8 cellular contexts compared by ENCODE assay signal in the genomic region with DNA sequence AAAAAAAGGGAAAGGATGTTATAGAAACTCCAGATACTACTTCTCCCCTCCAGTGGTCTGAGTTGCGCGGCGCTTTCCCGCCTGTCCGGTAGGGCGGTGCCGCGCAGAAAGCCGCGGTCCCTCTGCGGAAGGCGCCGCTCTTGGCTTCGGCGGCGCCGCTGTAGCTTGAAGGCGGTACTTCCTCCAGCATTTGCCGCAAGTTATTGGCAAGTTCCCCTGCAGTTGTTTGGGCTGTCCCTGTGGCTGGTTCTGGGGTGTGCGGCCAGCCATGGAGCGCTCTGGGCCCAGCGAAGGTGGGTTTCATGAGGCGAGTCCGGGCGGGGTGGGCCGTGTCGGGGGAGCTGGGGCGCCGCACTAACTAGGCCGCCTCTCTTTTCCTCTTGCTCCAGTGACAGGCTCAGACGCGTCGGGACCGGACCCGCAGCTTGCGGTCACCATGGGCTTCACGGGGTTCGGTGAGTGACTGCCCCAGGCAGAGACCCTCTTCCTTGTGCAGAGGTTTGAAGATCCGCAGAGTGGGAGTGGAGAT. TPM values are rescaled to one million over a fixed set of nuclear protein-coding genes. Genes with fewer than 3 reads are reported as not detected.
A peak's percentile ranks its signal among the peaks of the same experiment; 100 is the strongest.
DNase-seq lines count a peak whose midpoint lies in the region; ATAC-seq and TF ChIP-seq lines count a peak whose summit lies in the region.
"Not testable (repeated sequence)": the region's sequence is repeated elsewhere in the genome, so short reads cannot be mapped to it uniquely, and the experiment has no call there.

A gene (plus strand): TSS at position 219 of the 529 bp plus-strand sequence. CDS start 50 bp downstream, at position 269.

- intact Hi-C loops in activated B cell treated with CpG ODN at 0.5 μM for 24 hours (cut with micrococcal nuclease) = loop anchor here (1.0 to 10.0 kb wide), 2 partner anchors 8 to 1696 kb away; a partner anchor contains a TSS

- peaks cover 26% of the 10 kb centered on the region for H3K36me3 Mint-ChIP-seq in activated B cell treated with CpG ODN at 0.5 μM for 24 hours (ENCODE audit: low read depth)

- H3K27me3 Mint-ChIP-seq in activated B cell treated with CpG ODN at 0.5 μM for 24 hours = not testable (repeated sequence)

- H3K9me3 Mint-ChIP-seq in activated B cell treated with CpG ODN at 0.5 μM for 24 hours = not testable (repeated sequence)

- peak within 1 kb of the TSS; percentile 93 for H3K4me3 Mint-ChIP-seq in activated B cell treated with CpG ODN at 0.5 μM for 24 hours

- H3K4me1 Mint-ChIP-seq in activated B cell treated with CpG ODN at 0.5 μM for 24 hours = peaks cover 11% of the 10 kb centered on the region

- POLR2A ChIA-PET in activated B cell treated with CpG ODN at 0.5 μM for 24 hours (lab: Charles Lee) = interaction anchor here (0.7 to 2.1 kb wide), 8 partner anchors 9 to 1137 kb away, joined by 3 to 65 read pairs (median 6); a partner anchor contains a TSS

- H3K27ac Mint-ChIP-seq in activated B cell treated with CpG ODN at 0.5 μM for 24 hours = peak within 1 kb of the TSS; percentile 74

- peak; percentile 59 for DNase-seq in AG09309 (ENCODE audit: low read depth)
- DNase-seq in NCI-H226 = peak; percentile 91
- peak; percentile 71 for DNase-seq in activated B cell treated with CpG ODN at 0.5 μM for 24 hours
- peak; percentile 68 for DNase-seq in central memory CD4-positive, alpha-beta T cell
- peak; percentile 92 for DNase-seq in iris pigment epithelial cell (ENCODE audit: low read depth)
- peak; percentile 57 to 76 (median 57) for DNase-seq in stimulated activated CD4-positive, alpha-beta T cell treated with anti-CD3 and anti-CD28 coated beads, Interleukin-12 subunit alpha, Interleukin-12 subunit beta, amount 100 ng/mL, for 48 hours (ENCODE audit: low read depth in 2 of 3, low spot score in 1 of 3)

- CTCF ChIA-PET in activated B cell treated with CpG ODN at 0.5 μM for 24 hours (lab: Charles Lee) = interaction anchor here (1.7 kb wide), 1 partner anchor 8 kb away, joined by 15 read pairs; a partner anchor contains a TSS

- peak; percentile 72 for TF ChIP-seq CTCF in AG09309 (IDR thresholded peaks at IDR 0.05; ENCODE audit: control insufficient read depth, insufficient read depth, low read depth, low read length, missing control alignments)
- TF ChIP-seq CTCF in activated B cell treated with CpG ODN at 0.5 μM for 24 hours (IDR thresholded peaks at IDR 0.05) = not testable (repeated sequence)

- peak within 1 kb of the TSS; percentile 66 for H3K4me3 ChIP-seq in AG09309 (ENCODE audit: control insufficient read depth, low read depth, low read length)

- ATAC-seq in GM18909 (IDR thresholded peaks at IDR 0.05; ENCODE audit: poor library complexity, unreplicated experiment) = peak; percentile 100
- ATAC-seq in HG03175 (IDR thresholded peaks at IDR 0.05; ENCODE audit: unreplicated experiment) = peak; percentile 97
- ATAC-seq in activated B cell treated with CpG ODN at 0.5 μM for 24 hours (ENCODE audit: low read depth) = peak; percentile 98

RNA-seq across cellular contexts. Expression of the gene that starts here (rescaled TPM):
- total RNA-seq in activated B cell treated with CpG ODN at 0.5 μM for 24 hours = 48.3 and 58.6 TPM in 2 replicates

Comparison
In these comparisons a context has a peak if more than half of its experiments do, and no peak if none do; other contexts are left out.
1. Peak in every context shown above with its lines: DNase-seq, ATAC-seq and H3K4me3 ChIP-seq.